21 cellular contexts compared by ENCODE assay signal in the genomic region with DNA sequence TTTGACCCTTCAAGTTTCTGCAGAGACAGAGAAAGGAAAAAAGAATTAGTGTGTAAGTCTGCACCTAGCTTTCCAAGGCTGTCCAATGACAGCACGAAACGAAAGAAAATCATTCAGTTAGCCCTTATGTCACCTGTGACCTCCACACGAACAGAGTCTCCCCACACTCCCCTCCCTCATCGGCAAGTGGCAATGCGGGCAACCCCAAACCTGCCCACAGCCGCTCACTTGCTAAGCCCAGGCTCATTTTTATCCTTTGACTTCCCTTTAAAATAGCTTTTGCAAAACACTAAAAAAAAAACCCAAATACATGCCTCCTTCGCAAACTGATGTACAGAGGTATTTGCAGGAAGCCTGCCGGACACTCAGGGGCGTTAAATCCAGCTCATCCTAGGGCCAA. TPM values are rescaled to one million over a fixed set of nuclear protein-coding genes. Genes with fewer than 3 reads are reported as not detected.
A peak's percentile ranks its signal among the peaks of the same experiment; 100 is the strongest.
DNase-seq lines count a peak whose midpoint lies in the region; ATAC-seq and TF ChIP-seq lines count a peak whose summit lies in the region.
"Had no signal": no experiment of that assay in that cellular context is flagged by ENCODE, and none has a peak within 500 bp of the region (broad histone marks: within the 10 kb centered on the region; RNA-seq: fewer than 3 reads in every experiment).

No MANE protein-coding gene starts in this region.

- H3K4me3 ChIP-seq in CD4-positive, alpha-beta memory T cell (ENCODE audit: low read length in 2 of 2), result no peak overlapping the region
- H3K4me3 ChIP-seq in IMR-90 (ENCODE audit: insufficient read depth, low read depth, low read length), result no peak overlapping the region

- no peak overlapping the region for H2BK120ac ChIP-seq in IMR-90 (ENCODE audit: low read depth, low read length)

- no peak for TF ChIP-seq POLR2A in IMR-90 (IDR thresholded peaks at IDR 0.05; ENCODE audit: low read depth, low read length)

- peaks cover 0 to 2% (median 0%) of the 10 kb centered on the region in 8 donors for H3K9me3 Mint-ChIP-seq in CD4-positive, alpha-beta memory T cell
- no peaks in the 10 kb centered on the region for H3K9me3 Mint-ChIP-seq in effector memory CD8-positive, alpha-beta T cell
- no peaks in the 10 kb centered on the region for H3K9me3 Mint-ChIP-seq in neural crest cell

- H2BK15ac ChIP-seq in IMR-90 (ENCODE audit: low read depth, low read length), result no peak overlapping the region

- H3K4me1 Mint-ChIP-seq in CD4-positive, alpha-beta memory T cell, result peaks cover 8 to 32% (median 21%) of the 10 kb centered on the region in 4 donors
- H3K4me1 Mint-ChIP-seq in effector memory CD8-positive, alpha-beta T cell (ENCODE audit: low read depth in 2 of 2), result peaks cover 19 to 33% of the 10 kb centered on the region in 2 donors
- H3K4me1 Mint-ChIP-seq in neural crest cell, result peaks cover 23% of the 10 kb centered on the region

- no peak overlapping the region for H3K4ac ChIP-seq in IMR-90 (ENCODE audit: low read depth, low read length)

- no peak overlapping the region for H2BK20ac ChIP-seq in IMR-90 (ENCODE audit: low read depth, low read length)

- H2AK9ac ChIP-seq in IMR-90 (replicated peaks; ENCODE audit: low read depth, low read length, poor library complexity), result no peak overlapping the region

- H4K91ac ChIP-seq in IMR-90 (ENCODE audit: insufficient read depth, low read depth, low read length), result no peak overlapping the region

- H2AK5ac ChIP-seq in IMR-90 (ENCODE audit: low read depth, low read length), result no peak overlapping the region

- in situ Hi-C loops in IMR-90 (cut with MboI; ENCODE audit: low sequenced_read_pairs), result no loop called here

- no CpG with 5 or more reads among the region's 9 CpGs for WGBS in IMR-90 (ENCODE audit: extremely low coverage in 2 of 2, insufficient read length in 1 of 2), 2 experiments

- no peak overlapping the region for H2BK5ac ChIP-seq in IMR-90 (ENCODE audit: low read depth, low read length, poor library complexity, severe bottlenecking)

- CTCF ChIA-PET in CD4-positive, alpha-beta memory T cell (lab: Charles Lee; ENCODE audit: partially characterized antibody), result interaction anchor here (1.3 to 1.4 kb wide), 2 partner anchors 10 kb away, joined by 5 read pairs; partner anchors contain the start of gene RCC2
- CTCF ChIA-PET in IMR-90 (lab: Yijun Ruan, JAX), result no interaction called here

- H3K79me1 ChIP-seq in IMR-90 (ENCODE audit: low read depth in 1 of 2, low read length in 2 of 2), result peaks cover 20 to 65% of the 10 kb centered on the region in 2 experiments

- no peak overlapping the region for H3K4me2 ChIP-seq in IMR-90 (ENCODE audit: low read depth, low read length)
- H3K4me2 ChIP-seq: KMS-11 had no signal

- H3K14ac ChIP-seq in IMR-90 (replicated peaks; ENCODE audit: low read depth, low read length), result no peak overlapping the region

- H3K27me3 ChIP-seq in CD4-positive, alpha-beta memory T cell (ENCODE audit: insufficient read depth, low read length), result no peaks in the 10 kb centered on the region
- no peaks in the 10 kb centered on the region for H3K27me3 ChIP-seq in IMR-90 (ENCODE audit: control insufficient read depth, insufficient read depth, low read length)
- H3K27me3 ChIP-seq: BE2C had no signal

- no peak overlapping the region for H3K9ac ChIP-seq in IMR-90 (ENCODE audit: low read depth, low read length)
- H3K9ac ChIP-seq: KMS-11 had no signal

- H2AFZ ChIP-seq in IMR-90 (replicated peaks; ENCODE audit: low read length, poor library complexity), result no peak overlapping the region

- H3K4me3 Mint-ChIP-seq in CD4-positive, alpha-beta memory T cell, result no peak overlapping the region
- H3K4me3 Mint-ChIP-seq in effector memory CD8-positive, alpha-beta T cell, result peak overlapping the region; percentile 18 to 46
- H3K4me3 Mint-ChIP-seq in neural crest cell, result peak overlapping the region; percentile 13

- no peak for DNase-seq in CD4-positive, alpha-beta memory T cell
- no peak for DNase-seq in IMR-90
- DNase-seq in effector memory CD8-positive, alpha-beta T cell, result peak in 1 of 3 experiments; percentile 13
- no peak for DNase-seq in neural crest cell (ENCODE audit: low read depth, low spot score)
- no peak for DNase-seq in ureter (ENCODE audit: low spot score)
- DNase-seq in GM19240 (ENCODE audit: insufficient read length, low spot score), result no peak
- DNase-seq: BE2C, DMS153, EL, GOT3, NCI-H1092 treated with DMSO at 0.1 percent for 48 hours, NCI-H1694 treated with DMSO at 0.1 percent for 48 hours, NCI-H345, NCI-H69, PC-3 had no signal

- H3K36me3 Mint-ChIP-seq in CD4-positive, alpha-beta memory T cell, result peaks cover 22 to 63% of the 10 kb centered on the region in 2 donors
- peaks cover 54% of the 10 kb centered on the region for H3K36me3 Mint-ChIP-seq in effector memory CD8-positive, alpha-beta T cell (ENCODE audit: insufficient read depth)
- H3K36me3 Mint-ChIP-seq in neural crest cell (ENCODE audit: low read depth), result peaks cover 24% of the 10 kb centered on the region

- intact Hi-C loops in CD4-positive, alpha-beta memory T cell (cut with micrococcal nuclease), result no loop called here
- intact Hi-C loops in IMR-90 (cut with micrococcal nuclease), result no loop called here

- H4K8ac ChIP-seq in IMR-90 (ENCODE audit: low read depth in 2 of 2, low read length in 2 of 2), result no peak overlapping the region

- H3K36me3 ChIP-seq in CD4-positive, alpha-beta memory T cell (ENCODE audit: insufficient read depth, low read length), result peaks cover 44% of the 10 kb centered on the region
- peaks cover 63% of the 10 kb centered on the region for H3K36me3 ChIP-seq in IMR-90 (ENCODE audit: control insufficient read depth, insufficient read depth, low read length)

- ATAC-seq in IMR-90 (ENCODE audit: low read depth) (no peak), HG03159 (IDR thresholded peaks at IDR 0.05; ENCODE audit: unreplicated experiment) (no peak)
- ATAC-seq in effector memory CD8-positive, alpha-beta T cell (replicated peaks), result peak; percentile 71
- ATAC-seq: PC-3 had no signal

- H4K5ac ChIP-seq in IMR-90 (ENCODE audit: low read depth, low read length), result no peak overlapping the region

- peaks cover 70% of the 10 kb centered on the region for H4K20me1 ChIP-seq in IMR-90 (ENCODE audit: insufficient read depth, low read length)

- BruUV-seq in IMR-90 (replicated peaks; lab: Mats Ljungman, UMichigan), result no TSS peak

- POLR2A ChIA-PET in CD4-positive, alpha-beta memory T cell (lab: Charles Lee; ENCODE audit: partially characterized antibody), result interaction anchor here (0.6 kb wide), 1 partner anchor 9 kb away, joined by 3 read pairs; no protein-coding TSS in a partner anchor
- POLR2A ChIA-PET in IMR-90 (lab: Charles Lee; ENCODE audit: unreplicated experiment), result no interaction called here

- H3K18ac ChIP-seq in IMR-90 (ENCODE audit: low read depth, low read length), result no peak overlapping the region

- H3K23ac ChIP-seq in IMR-90 (ENCODE audit: low read depth, low read length), result 0 out of 2 replicates have a peak overlapping the region, but pooled peaks have one; percentile 17

- TF ChIP-seq CTCF in IMR-90 (conservative IDR thresholded peaks at IDR 0.05; ENCODE audit: low read depth, low read length) (no peak), neural crest cell (conservative IDR thresholded peaks at IDR 0.05) (no peak)

- peak overlapping the region in 4 of 7 donors; percentile 12 to 83 (median 58) for H3K27ac Mint-ChIP-seq in CD4-positive, alpha-beta memory T cell
- H3K27ac Mint-ChIP-seq in effector memory CD8-positive, alpha-beta T cell, result peak overlapping the region in 1 of 2 donors; percentile 72
- H3K27ac Mint-ChIP-seq in neural crest cell (ENCODE audit: unreplicated experiment), result no peak overlapping the region

- H3K4me1 ChIP-seq in CD4-positive, alpha-beta memory T cell (ENCODE audit: insufficient read depth, low read length), result no peaks in the 10 kb centered on the region
- H3K4me1 ChIP-seq in IMR-90 (ENCODE audit: control insufficient read depth, insufficient read depth, low read length), result peaks cover under 1% of the 10 kb centered on the region; the same call in 1 of the 2 replicates
- H3K4me1 ChIP-seq: BE2C had no signal

- dilution Hi-C loops in IMR-90 (cut with HindIII; ENCODE audit: low sequenced_read_pairs, unreplicated experiment), result no loop called here

- H3K9me3 ChIP-seq in CD4-positive, alpha-beta memory T cell (ENCODE audit: control insufficient read depth in 1 of 2, low read length in 2 of 2), result no peaks in the 10 kb centered on the region
- no peaks in the 10 kb centered on the region for H3K9me3 ChIP-seq in IMR-90 (ENCODE audit: control insufficient read depth, insufficient read depth, low read length)
- H3K9me3 ChIP-seq: BE2C had no signal

- no peak overlapping the region for H3K56ac ChIP-seq in IMR-90 (ENCODE audit: extremely low read depth, insufficient read depth, low read length)

- no peaks in the 10 kb centered on the region for H3K27me3 Mint-ChIP-seq in CD4-positive, alpha-beta memory T cell
- no peaks in the 10 kb centered on the region for H3K27me3 Mint-ChIP-seq in effector memory CD8-positive, alpha-beta T cell
- H3K27me3 Mint-ChIP-seq in neural crest cell (ENCODE audit: low read depth), result no peaks in the 10 kb centered on the region

- TF ChIP-seq RAD21 in IMR-90 (IDR thresholded peaks at IDR 0.05; ENCODE audit: low read length), result no peak

- H3K9me1 ChIP-seq in IMR-90 (ENCODE audit: insufficient read depth, low read length), result peaks cover 3% of the 10 kb centered on the region; the same call in 1 of the 2 replicates

- no peak overlapping the region for H3K27ac ChIP-seq in CD4-positive, alpha-beta memory T cell (ENCODE audit: low read depth, low read length)
- H3K27ac ChIP-seq in IMR-90 (ENCODE audit: insufficient read depth, low read length), result no peak overlapping the region
- H3K27ac ChIP-seq: KMS-11 had no signal

TF ChIP-seq in IMR-90, 13 proteins besides CTCF, POLR2A, EP300 and RAD21 (continues in another document):
- TF ChIP-seq SMC3 (IDR thresholded peaks at IDR 0.05; ENCODE audit: low read depth, low read length) (no peak), CHD1 (IDR thresholded peaks at IDR 0.05; ENCODE audit: low read depth, low read length) (no peak), NFE2L2 (IDR thresholded peaks at IDR 0.05; ENCODE audit: low read depth, low read length) (no peak), MAFK (IDR thresholded peaks at IDR 0.05; ENCODE audit: low read depth, low read length) (no peak)

RNA-seq across cellular contexts. Expression of gene RCC2, which starts 10.3 kb away (rescaled TPM):
- 10 to 100 TPM; 38.5 to 41.2 TPM for total RNA-seq in CD4-positive, alpha-beta memory T cell
- 10 to 100 TPM in 1 of 2 donors, 1 to 10 TPM in 1; 6.7 to 18.3 TPM for polyA plus RNA-seq in CD4-positive, alpha-beta memory T cell
- total RNA-seq in IMR-90 (2012; rRNA removed), result 24.0 and 24.2 TPM in 2 replicates
- 38.9 and 43.5 TPM in 2 replicates for polyA plus RNA-seq in IMR-90 (2012; rRNA removed)
- polyA plus RNA-seq in IMR-90 (2012; cell fraction: cytosol; rRNA removed), result 33.7 and 55.9 TPM in 2 replicates
- 83.0 and 140 TPM in 2 replicates for polyA plus RNA-seq in IMR-90 (2012; cell fraction: nucleus; rRNA removed; ENCODE audit: low replicate concordance)
- total RNA-seq in neural crest cell, result 224 and 225 TPM in 2 replicates
- 85.2 TPM for total RNA-seq in ureter

RNA-seq across cellular contexts. Expression of gene PADI6, which starts 57.2 kb away (rescaled TPM):
- total RNA-seq in CD4-positive, alpha-beta memory T cell, result not detected
- polyA plus RNA-seq in CD4-positive, alpha-beta memory T cell, result under 1 TPM in 1 of 2 donors, not detected in 1; 0.10 TPM
- total RNA-seq in IMR-90 (2012; rRNA removed) (not detected in 2 replicates), neural crest cell (not detected in 2 replicates), ureter (not detected)
- not detected in 2 replicates for polyA plus RNA-seq in IMR-90 (2012; rRNA removed)
- not detected in 2 replicates for polyA plus RNA-seq in IMR-90 (2012; cell fraction: cytosol; rRNA removed)
- polyA plus RNA-seq in IMR-90 (2012; cell fraction: nucleus; rRNA removed; ENCODE audit: low replicate concordance), result not detected in 2 replicates
- total RNA-seq: HT1080, MCF 10A, PC-3, SK-MEL-5 had no signal
- polyA plus RNA-seq: AG04450 had no signal

Comparison
In these comparisons a context has a peak if more than half of its experiments do, and no peak if none do; other contexts are left out.
1. H3K4me3 Mint-ChIP-seq: peak in effector memory CD8-positive, alpha-beta T cell (2 of 2) and neural crest cell (single experiment); none in CD4-positive, alpha-beta memory T cell (0 of 8).